Comparison of ENCODE assay signal across 18 cellular contexts in genomic region chr18:33875029-33875428, GRCh38.
DNase-seq lines count a peak whose midpoint lies in the region; ATAC-seq, FAIRE-seq and TF ChIP-seq lines count a peak whose summit lies in the region.
"Had no signal": no experiment of that assay in that cellular context is flagged by ENCODE, and none has a peak within 500 bp of the region (broad histone marks: within the 10 kb centered on the region; RNA-seq: fewer than 3 reads in every experiment).

No MANE protein-coding gene starts in this region.

- no peaks in the 10 kb centered on the region for H3K36me3 Mint-ChIP-seq in activated CD4-positive, alpha-beta T cell treated with anti-CD3 and anti-CD28 coated beads for 36 hours (ENCODE audit: low read depth)

- H3K9me2 ChIP-seq in Karpas-422 (replicated peaks; ENCODE audit: insufficient read depth, low read length): no peaks in the 10 kb centered on the region

- no peaks in the 10 kb centered on the region for H3K27me3 ChIP-seq in Karpas-422 (ENCODE audit: low read length)
- H3K27me3 ChIP-seq in small intestine (ENCODE audit: control insufficient read depth in 2 of 2, insufficient read depth in 2 of 2, low read length in 2 of 2): no peaks in the 10 kb centered on the region
- no peaks in the 10 kb centered on the region for H3K27me3 ChIP-seq in foreskin keratinocyte

- H4K20me1 ChIP-seq in Karpas-422 (ENCODE audit: insufficient read depth, low read depth, low read length): no peaks in the 10 kb centered on the region

- intact Hi-C loops in kidney (cut with DNase I): no loop called here
- intact Hi-C loops in activated CD4-positive, alpha-beta T cell treated with anti-CD3 and anti-CD28 coated beads for 36 hours (cut with DNase I, micrococcal nuclease): no loop called here

- H3K4me1 Mint-ChIP-seq in activated CD4-positive, alpha-beta T cell treated with anti-CD3 and anti-CD28 coated beads for 36 hours: no peaks in the 10 kb centered on the region
- H3K4me1 Mint-ChIP-seq: B cell had no signal

- no peak overlapping the region for H3K9ac ChIP-seq in Karpas-422 (ENCODE audit: low read length)
- H3K9ac ChIP-seq in kidney (ENCODE audit: low read length in 2 of 2): no peak overlapping the region

- CTCF ChIA-PET in activated CD4-positive, alpha-beta T cell treated with anti-CD3 and anti-CD28 coated beads for 36 hours (lab: Charles Lee): no interaction called here

- H3K36me3 ChIP-seq in Karpas-422 (ENCODE audit: insufficient read depth, low read length) (no peaks in the 10 kb centered on the region), small intestine (ENCODE audit: control insufficient read depth in 2 of 2, insufficient read depth in 2 of 2, low read length in 2 of 2) (no peaks in the 10 kb centered on the region), kidney (ENCODE audit: control insufficient read depth in 1 of 2, insufficient read depth in 2 of 2, low read length in 2 of 2) (no peaks in the 10 kb centered on the region)

- peak; percentile 63 for ATAC-seq in left lobe of liver
- ATAC-seq in foreskin keratinocyte: no peak
- no peak for ATAC-seq in activated CD4-positive, alpha-beta T cell treated with anti-CD3 and anti-CD28 coated beads for 36 hours
- ATAC-seq: GM23338 had no signal

- H3K9me3 ChIP-seq in Karpas-422 (ENCODE audit: low read length): no peaks in the 10 kb centered on the region
- H3K9me3 ChIP-seq in small intestine (ENCODE audit: control insufficient read depth, low read depth): no peaks in the 10 kb centered on the region
- no peaks in the 10 kb centered on the region for H3K9me3 ChIP-seq in kidney (ENCODE audit: control insufficient read depth in 1 of 2, low read length in 2 of 2)

- no peak overlapping the region for H3K4me3 ChIP-seq in Karpas-422 (ENCODE audit: low read length)
- no peak overlapping the region for H3K4me3 ChIP-seq in small intestine (ENCODE audit: low read depth in 1 of 2, low read length in 2 of 2)
- no peak overlapping the region for H3K4me3 ChIP-seq in kidney (ENCODE audit: low read length in 2 of 2)
- H3K4me3 ChIP-seq: GM23338 had no signal

- no peak overlapping the region for H3K4me3 Mint-ChIP-seq in activated CD4-positive, alpha-beta T cell treated with anti-CD3 and anti-CD28 coated beads for 36 hours
- H3K4me3 Mint-ChIP-seq: B cell; CD4-positive, alpha-beta T cell; GM23338 had no signal

- no peak overlapping the region for H3K27ac Mint-ChIP-seq in activated CD4-positive, alpha-beta T cell treated with anti-CD3 and anti-CD28 coated beads for 36 hours
- H3K27ac Mint-ChIP-seq: B cell; CD4-positive, alpha-beta T cell; GM23338 had no signal

- TF ChIP-seq CTCF in kidney (IDR thresholded peaks at IDR 0.05; ENCODE audit: borderline replicate concordance, extremely low read depth, insufficient read depth): no peak
- no peak for TF ChIP-seq CTCF in foreskin keratinocyte (conservative IDR thresholded peaks at IDR 0.05)

- peak overlapping the region; percentile 50; the same call in 1 of the 2 replicates for H2AFZ ChIP-seq in Karpas-422 (ENCODE audit: low read length)
- H2AFZ ChIP-seq: GM23338 had no signal

- H3K4me2 ChIP-seq in Karpas-422 (ENCODE audit: low read depth, low read length, poor library complexity, severe bottlenecking): no peak overlapping the region
- H3K4me2 ChIP-seq: GM23338 had no signal

- 7 to 39% (median 29%) methylated on average over 1 of the region's 1 CpG for WGBS in small intestine, 3 donors

- no peaks in the 10 kb centered on the region for H3K79me2 ChIP-seq in Karpas-422 (ENCODE audit: low read length)

- no peaks in the 10 kb centered on the region for H3K27me3 Mint-ChIP-seq in activated CD4-positive, alpha-beta T cell treated with anti-CD3 and anti-CD28 coated beads for 36 hours
- H3K27me3 Mint-ChIP-seq: B cell; CD4-positive, alpha-beta T cell had no signal

- peaks cover 75% of the 10 kb centered on the region for H3K4me1 ChIP-seq in Karpas-422 (ENCODE audit: low read length)
- H3K4me1 ChIP-seq in small intestine (ENCODE audit: control insufficient read depth in 2 of 2, insufficient read depth in 1 of 2, low read depth in 1 of 2, low read length in 1 of 2): no peaks in the 10 kb centered on the region
- no peaks in the 10 kb centered on the region for H3K4me1 ChIP-seq in kidney (ENCODE audit: control insufficient read depth in 1 of 2, insufficient read depth in 1 of 2, low read depth in 1 of 2, low read length in 2 of 2)
- H3K4me1 ChIP-seq in foreskin keratinocyte: no peaks in the 10 kb centered on the region

- peak overlapping the region; percentile 94 for H3K27ac ChIP-seq in Karpas-422 (ENCODE audit: low read length)
- no peak overlapping the region for H3K27ac ChIP-seq in small intestine (ENCODE audit: low read depth in 1 of 2, low read length in 1 of 2)
- H3K27ac ChIP-seq in kidney (ENCODE audit: low read depth in 2 of 2, low read length in 2 of 2): no peak overlapping the region
- H3K27ac ChIP-seq in foreskin keratinocyte: no peak overlapping the region

- POLR2A ChIA-PET in activated CD4-positive, alpha-beta T cell treated with anti-CD3 and anti-CD28 coated beads for 36 hours (lab: Charles Lee): no interaction called here

- FAIRE-seq in small intestine (lab: Jason Lieb, UNC) (no peak), kidney (lab: Jason Lieb, UNC) (no peak)
- FAIRE-seq: A204.1, G401.6, GM12891, HTR-8/SVneo had no signal

- DNase-seq in Karpas-422 (peak; percentile 59), NCI-H69 (lab: John Stamatoyannopoulos, UW) (peak; percentile 39), left lobe of liver (ENCODE audit: low spot score) (no peak), small intestine (peak; percentile 60), kidney (no peak), foreskin keratinocyte (no peak)
- no peak for DNase-seq in activated CD4-positive, alpha-beta T cell treated with anti-CD3 and anti-CD28 coated beads for 36 hours
- DNase-seq: C1 segment of cervical spinal cord; Calu3; CD4-positive, alpha-beta T cell; DMS79; H7 had no signal

- peaks cover 2% of the 10 kb centered on the region for H3K9me3 Mint-ChIP-seq in activated CD4-positive, alpha-beta T cell treated with anti-CD3 and anti-CD28 coated beads for 36 hours (ENCODE audit: low read depth)
- H3K9me3 Mint-ChIP-seq: GM23338 had no signal

Comparison
In these comparisons a context has a peak if more than half of its experiments do, and no peak if none do; other contexts are left out.
1. DNase-seq: peak in Karpas-422 (single experiment), NCI-H69 (single experiment) and small intestine (single experiment); none in left lobe of liver (single experiment), kidney (single experiment), foreskin keratinocyte (0 of 2) and activated CD4-positive, alpha-beta T cell treated with anti-CD3 and anti-CD28 coated beads for 36 hours (single experiment).